1 cellular context compared by ENCODE assay signal in the genomic region with DNA sequence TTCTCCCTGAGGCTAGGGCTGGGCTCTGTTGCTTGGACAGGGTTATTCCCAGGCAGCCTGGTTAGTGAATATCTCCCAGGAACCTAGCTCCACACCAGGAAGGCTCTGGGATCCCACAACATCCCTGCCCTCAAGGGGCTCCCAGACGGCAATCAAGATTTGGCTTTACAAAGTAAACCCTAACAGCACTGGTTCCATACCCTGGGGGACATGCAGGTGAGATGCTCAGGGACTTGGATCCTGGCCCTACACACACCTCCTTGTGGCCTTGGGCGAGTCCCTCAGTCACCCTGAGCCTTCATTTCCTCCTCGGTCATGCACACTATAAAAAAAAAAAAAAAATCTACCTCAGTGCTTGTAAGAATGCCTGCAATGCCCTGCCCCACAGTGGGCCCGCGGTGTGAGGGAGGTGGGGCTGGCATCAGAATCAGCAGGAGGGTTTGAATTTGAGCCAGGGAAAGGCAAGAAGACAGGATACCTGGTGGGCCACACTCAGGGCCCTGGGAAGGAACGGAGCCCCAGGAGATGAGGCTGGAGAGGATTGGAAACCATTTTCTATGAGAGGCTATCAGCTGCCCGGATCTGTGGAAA.
TF ChIP-seq lines count a peak whose summit lies in the region.

No MANE protein-coding gene starts in this region.

TF ChIP-seq in HepG2, 621 proteins besides CTCF, POLR2A, EP300 and RAD21 (continued from another document):
- 0 out of 2 replicates have a peak, but pooled peaks have one; percentile 10 for TF ChIP-seq MXD1 (CRISPR knock-in tag; IDR thresholded peaks at IDR 0.05)
- TF ChIP-seq PRDM15 (CRISPR knock-in tag; IDR thresholded peaks at IDR 0.05), result no peak
- TF ChIP-seq, protein P1, sequence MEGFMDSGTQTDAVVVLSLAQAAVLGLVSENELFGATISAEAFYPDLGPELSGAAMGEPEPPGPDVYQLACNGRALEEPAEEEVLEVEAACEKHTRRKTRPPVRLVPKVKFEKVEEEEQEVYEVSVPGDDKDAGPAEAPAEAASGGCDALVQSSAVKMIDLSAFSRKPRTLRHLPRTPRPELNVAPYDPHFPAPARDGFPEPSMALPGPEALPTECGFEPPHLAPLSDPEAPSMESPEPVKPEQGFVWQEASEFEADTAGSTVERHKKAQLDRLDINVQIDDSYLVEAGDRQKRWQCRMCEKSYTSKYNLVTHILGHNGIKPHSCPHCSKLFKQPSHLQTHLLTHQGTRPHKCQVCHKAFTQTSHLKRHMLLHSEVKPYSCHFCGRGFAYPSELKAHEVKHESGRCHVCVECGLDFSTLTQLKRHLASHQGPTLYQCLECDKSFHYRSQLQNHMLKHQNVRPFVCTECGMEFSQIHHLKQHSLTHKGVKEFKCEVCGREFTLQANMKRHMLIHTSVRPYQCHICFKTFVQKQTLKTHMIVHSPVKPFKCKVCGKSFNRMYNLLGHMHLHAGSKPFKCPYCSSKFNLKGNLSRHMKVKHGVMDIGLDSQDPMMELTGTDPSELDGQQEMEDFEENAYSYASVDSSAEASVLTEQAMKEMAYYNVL (CRISPR knock-in tag; IDR thresholded peaks at IDR 0.05; ENCODE audit: borderline replicate concordance), result 0 out of 2 replicates have a peak, but pooled peaks have one; percentile 5
- TF ChIP-seq ZNF737 (CRISPR knock-in tag; IDR thresholded peaks at IDR 0.05; ENCODE audit: borderline replicate concordance), result no peak
- no peak for TF ChIP-seq ZFAT (CRISPR knock-in tag; conservative IDR thresholded peaks at IDR 0.05)
- TF ChIP-seq ZFP37 (CRISPR knock-in tag; IDR thresholded peaks at IDR 0.05; ENCODE audit: borderline replicate concordance), result no peak
- TF ChIP-seq YY1 (IDR thresholded peaks at IDR 0.05; ENCODE audit: insufficient read depth, insufficient replicate concordance, low read depth, low read length), result peak; percentile 0
